13 cellular contexts compared by ENCODE assay signal in genomic region chr1:68197891-68198290, GRCh38. TPM values are rescaled to one million over a fixed set of nuclear protein-coding genes. Genes with fewer than 3 reads are reported as not detected.
A peak's percentile ranks its signal among the peaks of the same experiment; 100 is the strongest.
DNase-seq lines count a peak whose midpoint lies in the region; ATAC-seq and TF ChIP-seq lines count a peak whose summit lies in the region.
"Had no signal": no experiment of that assay in that cellular context is flagged by ENCODE, and none has a peak within 500 bp of the region (broad histone marks: within the 10 kb centered on the region; RNA-seq: fewer than 3 reads in every experiment).

No MANE protein-coding gene starts in this region.

- no peaks in the 10 kb centered on the region for H3K27me3 Mint-ChIP-seq in Caco-2 (ENCODE audit: insufficient read depth, unreplicated experiment)
- no peaks in the 10 kb centered on the region for H3K27me3 Mint-ChIP-seq in mesothelial cell of epicardium (ENCODE audit: low read depth)
- peaks cover 1% of the 10 kb centered on the region for H3K27me3 Mint-ChIP-seq in activated CD8-positive, alpha-beta T cell treated with anti-CD3 and anti-CD28 coated beads for 36 hours

- H3K4me3 ChIP-seq in Caco-2 (ENCODE audit: low read depth, low read length) (no peak overlapping the region), breast epithelium (no peak overlapping the region)
- H3K4me3 ChIP-seq: uterus had no signal

- H3K4me3 Mint-ChIP-seq in Caco-2 (ENCODE audit: unreplicated experiment) (peak overlapping the region; percentile 58), mesothelial cell of epicardium (no peak overlapping the region)
- no peak overlapping the region for H3K4me3 Mint-ChIP-seq in activated CD8-positive, alpha-beta T cell treated with anti-CD3 and anti-CD28 coated beads for 36 hours

- no peak for TF ChIP-seq POLR2A in breast epithelium (IDR thresholded peaks at IDR 0.05)

- POLR2A ChIA-PET in Caco-2 (lab: Charles Lee), result interaction anchor here (0.6 to 1.2 kb wide), 2 partner anchors 35 to 94 kb away, joined by 3 to 7 read pairs; partner anchors contain the start of gene WLS
- POLR2A ChIA-PET in activated CD8-positive, alpha-beta T cell treated with anti-CD3 and anti-CD28 coated beads for 36 hours (lab: Charles Lee), result no interaction called here

- peaks cover 37% of the 10 kb centered on the region for H3K4me1 ChIP-seq in Caco-2
- H3K4me1 ChIP-seq in breast epithelium, result no peaks in the 10 kb centered on the region
- H3K4me1 ChIP-seq: uterus had no signal

- no TSS peak for BruUV-seq in Caco-2 (replicated peaks; lab: Mats Ljungman, UMichigan)

- CTCF ChIA-PET in Caco-2 (lab: Charles Lee), result interaction anchor here (0.6 to 1.6 kb wide), 4 partner anchors 34 to 123 kb away, joined by 3 to 6 read pairs (median 3); partner anchors contain the start of gene WLS
- CTCF ChIA-PET in activated CD8-positive, alpha-beta T cell treated with anti-CD3 and anti-CD28 coated beads for 36 hours (lab: Charles Lee), result no interaction called here

- TF ChIP-seq CTCF in Caco-2 (IDR thresholded peaks at IDR 0.05; ENCODE audit: insufficient read depth in 1 of 2, low read depth in 1 of 2, low read length in 1 of 2, severe bottlenecking in 1 of 2, unreplicated experiment in 1 of 2) (no peak), breast epithelium (IDR thresholded peaks at IDR 0.05) (no peak), mesothelial cell of epicardium (IDR thresholded peaks at IDR 0.05; ENCODE audit: unreplicated experiment) (no peak)
- no peak for TF ChIP-seq CTCF in activated CD8-positive, alpha-beta T cell treated with anti-CD3 and anti-CD28 coated beads for 36 hours (IDR thresholded peaks at IDR 0.05)

- intact Hi-C loops in Caco-2 (cut with micrococcal nuclease; ENCODE audit: unreplicated experiment), result loop anchor here (2.0 to 10.0 kb wide), 2 partner anchors 35 to 73 kb away; partner anchors contain the start of gene WLS
- intact Hi-C loops in breast epithelium (cut with DNase I; ENCODE audit: low total_unique reads), result no loop called here
- intact Hi-C loops in activated CD8-positive, alpha-beta T cell treated with anti-CD3 and anti-CD28 coated beads for 36 hours (cut with micrococcal nuclease), result no loop called here

- DNase-seq in Caco-2 (peak in 1 of 2 experiments; percentile 34), NCI-H2029 (lab: John Stamatoyannopoulos, UW) (peak; percentile 91), breast epithelium (ENCODE audit: low spot score in 2 of 2) (no peak), mesothelial cell of epicardium (ENCODE audit: low spot score in 2 of 2, unreplicated experiment in 2 of 2) (no peak)
- DNase-seq in activated CD8-positive, alpha-beta T cell treated with anti-CD3 and anti-CD28 coated beads for 36 hours, result no peak
- DNase-seq: C1 segment of cervical spinal cord; left cardiac atrium; stimulated activated CD4-positive, alpha-beta T cell treated with anti-CD3 and anti-CD28 coated beads, Interleukin-4, amount 100 ng/mL, for 24 hours; uterus had no signal

- H3K9me3 ChIP-seq in Caco-2 (no peaks in the 10 kb centered on the region), breast epithelium (no peaks in the 10 kb centered on the region)
- H3K9me3 ChIP-seq: uterus had no signal

- H3K27me3 ChIP-seq in Caco-2 (replicated peaks; ENCODE audit: control insufficient read depth, insufficient read depth, low read length) (no peaks in the 10 kb centered on the region), breast epithelium (no peaks in the 10 kb centered on the region)
- H3K27me3 ChIP-seq: uterus had no signal

- H3K9me3 Mint-ChIP-seq in Caco-2 (ENCODE audit: unreplicated experiment) (no peaks in the 10 kb centered on the region), mesothelial cell of epicardium (no peaks in the 10 kb centered on the region)
- H3K9me3 Mint-ChIP-seq in activated CD8-positive, alpha-beta T cell treated with anti-CD3 and anti-CD28 coated beads for 36 hours, result no peaks in the 10 kb centered on the region

- H3K27ac Mint-ChIP-seq in Caco-2 (ENCODE audit: unreplicated experiment) (peak overlapping the region; percentile 85), mesothelial cell of epicardium (peak overlapping the region; percentile 44)
- no peak overlapping the region for H3K27ac Mint-ChIP-seq in activated CD8-positive, alpha-beta T cell treated with anti-CD3 and anti-CD28 coated beads for 36 hours

- peaks cover 6% of the 10 kb centered on the region for H3K36me3 Mint-ChIP-seq in Caco-2 (ENCODE audit: insufficient read depth, unreplicated experiment)
- H3K36me3 Mint-ChIP-seq in mesothelial cell of epicardium, result peaks cover 13% of the 10 kb centered on the region
- H3K36me3 Mint-ChIP-seq in activated CD8-positive, alpha-beta T cell treated with anti-CD3 and anti-CD28 coated beads for 36 hours (ENCODE audit: low read depth), result no peaks in the 10 kb centered on the region

- H3K36me3 ChIP-seq in Caco-2 (ENCODE audit: control insufficient read depth, insufficient read depth, low read length) (no peaks in the 10 kb centered on the region), breast epithelium (no peaks in the 10 kb centered on the region)
- H3K36me3 ChIP-seq: uterus had no signal

- H3K27ac ChIP-seq in breast epithelium, result peak overlapping the region; percentile 40 to 64
- H3K27ac ChIP-seq: KMS-11, uterus had no signal

- ATAC-seq in GM18873 (IDR thresholded peaks at IDR 0.05; ENCODE audit: low FRiP score, unreplicated experiment) (no peak), GM19455 (IDR thresholded peaks at IDR 0.05; ENCODE audit: unreplicated experiment) (no peak), HG03045 (IDR thresholded peaks at IDR 0.05; ENCODE audit: unreplicated experiment) (no peak)
- no peak for ATAC-seq in activated CD8-positive, alpha-beta T cell treated with anti-CD3 and anti-CD28 coated beads for 36 hours

- H3K4me1 Mint-ChIP-seq in Caco-2 (ENCODE audit: low read depth, unreplicated experiment) (peaks cover 26% of the 10 kb centered on the region), mesothelial cell of epicardium (peaks cover 55% of the 10 kb centered on the region)
- no peaks in the 10 kb centered on the region for H3K4me1 Mint-ChIP-seq in activated CD8-positive, alpha-beta T cell treated with anti-CD3 and anti-CD28 coated beads for 36 hours (ENCODE audit: low read depth)

RNA-seq across cellular contexts. Expression of gene WLS, which starts 34.4 kb away (rescaled TPM):
- total RNA-seq in Caco-2 (2022), result 70.6 and 72.3 TPM in 2 replicates
- 10 to 100 TPM; 61.9 to 76.3 (median 62.8) TPM for total RNA-seq in breast epithelium
- 203 to 225 TPM (median 217 TPM) in 3 replicates for total RNA-seq in mesothelial cell of epicardium
- not detected for total RNA-seq in activated CD8-positive, alpha-beta T cell treated with anti-CD3 and anti-CD28 coated beads for 36 hours

Comparison
In these comparisons a context has a peak if more than half of its experiments do, and no peak if none do; other contexts are left out.
1. RNA of gene WLS, which starts 34.4 kb away (total RNA-seq): 203 to 225 TPM in mesothelial cell of epicardium, 70.6 to 72.3 TPM in Caco-2 and 61.9 to 76.3 TPM in breast epithelium; not detected in activated CD8-positive, alpha-beta T cell treated with anti-CD3 and anti-CD28 coated beads for 36 hours; every median in the first group is over 10 times any median in the second.